Comparison of ENCODE assay signal across 22 cellular contexts in the genomic region with DNA sequence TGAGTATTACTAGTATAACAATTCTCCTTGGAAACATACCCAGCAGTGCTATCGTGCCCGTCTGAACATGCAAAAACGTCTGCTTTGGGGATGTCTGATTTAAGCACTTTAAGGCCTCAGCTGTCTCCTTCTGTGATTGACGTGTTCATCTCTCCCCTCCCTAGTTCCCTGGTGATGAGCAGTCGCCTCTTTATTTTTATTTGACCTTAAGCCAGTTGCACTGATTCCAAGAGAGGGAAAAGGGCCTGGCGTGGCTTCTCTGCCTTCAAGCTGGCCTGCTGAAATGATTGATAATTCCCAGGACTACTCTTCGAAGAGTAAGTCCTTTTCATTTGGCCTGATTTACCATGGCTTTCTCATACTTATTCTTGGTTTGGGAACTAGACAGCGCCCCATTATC.
DNase-seq lines count a peak whose midpoint lies in the region; ATAC-seq and TF ChIP-seq lines count a peak whose summit lies in the region.
"Had no signal": no experiment of that assay in that cellular context is flagged by ENCODE, and none has a peak within 500 bp of the region (broad histone marks: within the 10 kb centered on the region; RNA-seq: fewer than 3 reads in every experiment).

No MANE protein-coding gene starts in this region.

- BruUV-seq in MCF 10A (replicated peaks; lab: Mats Ljungman, UMichigan), result no TSS peak

- POLR2A ChIA-PET in MCF 10A (lab: Yijun Ruan, JAX), result no interaction called here

- DNase-seq in breast epithelium (ENCODE audit: low spot score in 2 of 2) (no peak), MCF 10A (ENCODE audit: unreplicated experiment) (no peak), heart left ventricle (no peak), nephron progenitor cell (no peak), NCI-H1105 (lab: John Stamatoyannopoulos, UW) (no peak)
- DNase-seq: activated naive CD4-positive, alpha-beta T cell treated with anti-CD3 and anti-CD28 coated beads, Interleukin-2, amount 10 ng/mL, durations not matched to agents 7 days and 5 days; activated T-cell treated with anti-CD3 and anti-CD28 coated beads, Interleukin-2, amount 50 U/mL, for 72 hours; DND-41; NCI-H1048; NCI-H2029 treated with DMSO at 0.1 percent for 48 hours; NCI-H524; stimulated activated CD8-positive, alpha-beta memory T cell treated with anti-CD3 and anti-CD28 coated beads, Interleukin-4, amount 100 ng/mL, for 48 hours had no signal

- H3K27me3 ChIP-seq in breast epithelium (no peaks in the 10 kb centered on the region), heart left ventricle (no peaks in the 10 kb centered on the region)
- H3K27me3 ChIP-seq: hepatocyte had no signal

- H3K4me3 Mint-ChIP-seq in MCF 10A (ENCODE audit: unreplicated experiment) (no peak overlapping the region), nephron progenitor cell (no peak overlapping the region)
- H3K4me3 Mint-ChIP-seq: activated naive CD4-positive, alpha-beta T cell treated with anti-CD3 and anti-CD28 coated beads, Interleukin-2, amount 10 ng/mL, durations not matched to agents 7 days and 5 days; activated T-cell treated with anti-CD3 and anti-CD28 coated beads, Interleukin-2, amount 50 U/mL, for 72 hours; memory B cell; natural killer cell treated with Interleukin-12 subunit alpha and Interleukin-12 subunit beta and Interleukin-15 and Interleukin-18, amount 100 ng/mL, for 72 hours had no signal

- CTCF ChIA-PET in MCF 10A (lab: Yijun Ruan, JAX), result interaction anchor here (0.7 kb wide), 1 partner anchor 488 kb away, joined by 4 read pairs; no protein-coding TSS in a partner anchor

- H3K36me3 ChIP-seq in breast epithelium, result no peaks in the 10 kb centered on the region
- no peaks in the 10 kb centered on the region for H3K36me3 ChIP-seq in heart left ventricle

- ATAC-seq in heart left ventricle (peak in 3 of 4 donors; percentile 45 to 78 (median 74)), GM21529 (IDR thresholded peaks at IDR 0.05; ENCODE audit: unreplicated experiment) (no peak), GM19397 (IDR thresholded peaks at IDR 0.05; ENCODE audit: unreplicated experiment) (no peak)
- ATAC-seq: activated CD4-positive, CD25-positive, alpha-beta regulatory T cell treated with anti-CD3 and anti-CD28 coated beads, Interleukin-2, amount 50 U/mL, for 24 hours; activated T-cell treated with anti-CD3 and anti-CD28 coated beads, Interleukin-2, amount 50 U/mL, for 72 hours; HCT116; natural killer cell treated with Interleukin-12 subunit alpha and Interleukin-12 subunit beta and Interleukin-15 and Interleukin-18, amount 100 ng/mL, for 72 hours had no signal

- no peak for TF ChIP-seq CTCF in breast epithelium (IDR thresholded peaks at IDR 0.05)
- no peak for TF ChIP-seq CTCF in MCF 10A (IDR thresholded peaks at IDR 0.05; ENCODE audit: unreplicated experiment)
- TF ChIP-seq CTCF in heart left ventricle (IDR thresholded peaks at IDR 0.05), result no peak
- TF ChIP-seq CTCF in nephron progenitor cell (IDR thresholded peaks at IDR 0.05), result no peak

- H3K4me1 ChIP-seq in breast epithelium (no peaks in the 10 kb centered on the region), heart left ventricle (peaks cover 0 to 20% (median 11%) of the 10 kb centered on the region in 12 donors)

- H3K27me3 Mint-ChIP-seq in MCF 10A (ENCODE audit: insufficient read depth, unreplicated experiment) (no peaks in the 10 kb centered on the region), nephron progenitor cell (ENCODE audit: low read depth, poor library complexity) (no peaks in the 10 kb centered on the region)

- peak overlapping the region; percentile 40 to 66 for H3K27ac ChIP-seq in breast epithelium
- peak overlapping the region in 8 of 12 donors; percentile 9 to 55 (median 46) for H3K27ac ChIP-seq in heart left ventricle
- peak overlapping the region; percentile 90 for H3K27ac ChIP-seq in temporal lobe (ENCODE audit: low read depth, low read length)
- H3K27ac ChIP-seq: hepatocyte, KMS-11, RWPE1 had no signal

- TF ChIP-seq POLR2A in breast epithelium (IDR thresholded peaks at IDR 0.05), result no peak
- no peak for TF ChIP-seq POLR2A in heart left ventricle (IDR thresholded peaks at IDR 0.05)

- H3K36me3 Mint-ChIP-seq in MCF 10A (ENCODE audit: insufficient read depth, unreplicated experiment) (peaks cover 7% of the 10 kb centered on the region), nephron progenitor cell (ENCODE audit: low read depth) (peaks cover 11% of the 10 kb centered on the region)
- H3K36me3 Mint-ChIP-seq: activated naive CD4-positive, alpha-beta T cell treated with anti-CD3 and anti-CD28 coated beads, Interleukin-2, amount 10 ng/mL, durations not matched to agents 7 days and 5 days; memory B cell; natural killer cell treated with Interleukin-12 subunit alpha and Interleukin-12 subunit beta and Interleukin-15 and Interleukin-18, amount 100 ng/mL, for 72 hours had no signal

- H3K27ac Mint-ChIP-seq in MCF 10A (ENCODE audit: low read depth, unreplicated experiment) (no peak overlapping the region), nephron progenitor cell (peak overlapping the region; percentile 97)
- H3K27ac Mint-ChIP-seq: activated naive CD4-positive, alpha-beta T cell treated with anti-CD3 and anti-CD28 coated beads, Interleukin-2, amount 10 ng/mL, durations not matched to agents 7 days and 5 days; activated T-cell treated with anti-CD3 and anti-CD28 coated beads, Interleukin-2, amount 50 U/mL, for 72 hours; memory B cell; natural killer cell treated with Interleukin-12 subunit alpha and Interleukin-12 subunit beta and Interleukin-15 and Interleukin-18, amount 100 ng/mL, for 72 hours had no signal

- intact Hi-C loops in breast epithelium (cut with DNase I; ENCODE audit: low total_unique reads) (no loop called here), MCF 10A (cut with micrococcal nuclease) (no loop called here), heart left ventricle (cut with DNase I) (no loop called here)

- H3K9me3 ChIP-seq in breast epithelium (no peaks in the 10 kb centered on the region), heart left ventricle (no peaks in the 10 kb centered on the region)

- H3K9me3 Mint-ChIP-seq in MCF 10A (ENCODE audit: unreplicated experiment) (no peaks in the 10 kb centered on the region), nephron progenitor cell (no peaks in the 10 kb centered on the region)
- H3K9me3 Mint-ChIP-seq: activated naive CD4-positive, alpha-beta T cell treated with anti-CD3 and anti-CD28 coated beads, Interleukin-2, amount 10 ng/mL, durations not matched to agents 7 days and 5 days; activated T-cell treated with anti-CD3 and anti-CD28 coated beads, Interleukin-2, amount 50 U/mL, for 72 hours; memory B cell; natural killer cell treated with Interleukin-12 subunit alpha and Interleukin-12 subunit beta and Interleukin-15 and Interleukin-18, amount 100 ng/mL, for 72 hours had no signal

- H3K4me3 ChIP-seq in breast epithelium (no peak overlapping the region), heart left ventricle (no peak overlapping the region)
- H3K4me3 ChIP-seq: hepatocyte had no signal

- WGBS in heart left ventricle, 4 donors, result 35 to 40% (median 38%) methylated on average over 8 of the region's 8 CpGs

- H3K4me1 Mint-ChIP-seq in MCF 10A (ENCODE audit: insufficient read depth, unreplicated experiment) (no peaks in the 10 kb centered on the region), nephron progenitor cell (peaks cover 36% of the 10 kb centered on the region)
- H3K4me1 Mint-ChIP-seq: activated naive CD4-positive, alpha-beta T cell treated with anti-CD3 and anti-CD28 coated beads, Interleukin-2, amount 10 ng/mL, durations not matched to agents 7 days and 5 days; memory B cell had no signal

Comparison
In these comparisons a context has a peak if more than half of its experiments do, and no peak if none do; other contexts are left out.
1. ATAC-seq: peak in heart left ventricle (3 of 4); none in GM21529 (single experiment) and GM19397 (single experiment).
2. Peak in every context shown above with its lines, with median percentiles within 50 percentile points of each other: H3K27ac ChIP-seq.